35 cellular contexts compared by ENCODE assay signal in the genomic region with DNA sequence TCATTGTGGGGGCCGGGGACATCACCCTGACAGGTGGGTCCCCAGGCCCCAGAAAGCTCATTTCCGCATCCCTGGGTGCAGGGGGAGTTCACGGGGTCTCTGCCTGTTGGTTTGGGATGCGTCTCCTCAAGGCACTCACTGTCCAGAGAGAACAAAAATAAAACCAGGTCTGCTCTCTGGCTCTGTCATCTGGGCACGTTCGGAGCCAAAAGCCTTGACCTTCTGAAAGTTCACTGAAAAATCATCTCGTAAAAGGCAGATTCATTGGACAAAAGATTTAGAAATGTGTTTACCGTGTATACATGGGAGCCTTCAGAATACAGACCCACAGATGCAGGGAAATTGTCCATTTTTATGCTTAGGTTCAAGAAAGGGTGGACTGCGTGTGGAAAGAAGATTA. TPM values are rescaled to one million over a fixed set of nuclear protein-coding genes. Genes with fewer than 3 reads are reported as not detected.
DNase-seq lines count a peak whose midpoint lies in the region; ATAC-seq and TF ChIP-seq lines count a peak whose summit lies in the region.
"Had no signal": no experiment of that assay in that cellular context is flagged by ENCODE, and none has a peak within 500 bp of the region (broad histone marks: within the 10 kb centered on the region; RNA-seq: fewer than 3 reads in every experiment).

No MANE protein-coding gene starts in this region.

- TF ChIP-seq POLR2A in esophagus muscularis mucosa (IDR thresholded peaks at IDR 0.05; ENCODE audit: low read depth) (no peak), vagina (IDR thresholded peaks at IDR 0.05) (no peak), gastroesophageal sphincter (IDR thresholded peaks at IDR 0.05) (no peak)

- DNase-seq in Right ventricle myocardium superior: no peak
- no peak for DNase-seq in cardiac septum (ENCODE audit: low spot score)
- DNase-seq in esophagus muscularis mucosa (ENCODE audit: extremely low spot score): no peak
- DNase-seq in vagina (ENCODE audit: extremely low spot score in 2 of 2): no peak
- DNase-seq in stimulated activated naive CD8-positive, alpha-beta T cell treated with anti-CD3 and anti-CD28 coated beads, Interleukin-15, Interleukin-2, amounts not matched to agents 100 U/mL and 50 U/mL, for 24 hours: no peak
- DNase-seq in activated naive CD4-positive, alpha-beta T cell treated with anti-CD3 and anti-CD28 coated beads, Interleukin-2, amount 50 U/mL, for 16 hours: no peak
- DNase-seq: activated CD4-positive, alpha-beta T cell treated with anti-CD3 and anti-CD28 coated beads for 36 hours; activated CD8-positive, alpha-beta memory T cell treated with anti-CD3 and anti-CD28 coated beads, Interleukin-2, amount 50 U/mL, for 48 hours; activated CD8-positive, alpha-beta T cell treated with anti-CD3 and anti-CD28 coated beads for 36 hours; activated naive CD4-positive, alpha-beta T cell treated with Interleukin-2 at 50 U/mL for 16 hours; CD4-positive, alpha-beta memory T cell; effector CD8-positive, alpha-beta T cell; GOT3; KG1; MG63; midbrain; NCI-H2029 treated with DMSO at 0.1 percent for 48 hours; NCI-H2227 treated with DMSO at 0.1 percent for 48 hours; NCI-H526; NK-92 treated with Interleukin-12 subunit alpha and Interleukin-12 subunit beta, amount 100 ng/mL, for 24 hours; PC-3; SHP77; stimulated activated naive CD4-positive, alpha-beta T cell; T-helper 2 cell had no signal

- no peaks in the 10 kb centered on the region for H3K36me3 ChIP-seq in esophagus muscularis mucosa
- peaks cover 26% of the 10 kb centered on the region for H3K36me3 ChIP-seq in mucosa of stomach (ENCODE audit: control insufficient read depth, insufficient read depth, low read length)
- no peaks in the 10 kb centered on the region for H3K36me3 ChIP-seq in vagina
- no peaks in the 10 kb centered on the region for H3K36me3 ChIP-seq in gastroesophageal sphincter
- H3K36me3 ChIP-seq: MG63, suprapubic skin had no signal

- H3K9ac ChIP-seq in mucosa of stomach (ENCODE audit: low read length): peak overlapping the region; percentile 30

- H3K4me1 ChIP-seq in esophagus muscularis mucosa (peaks cover 30 to 40% (median 34%) of the 10 kb centered on the region in 4 donors), mucosa of stomach (ENCODE audit: control insufficient read depth, insufficient read depth, low read length) (peaks cover 56% of the 10 kb centered on the region), vagina (peaks cover 61% of the 10 kb centered on the region), gastroesophageal sphincter (peaks cover 0 to 46% (median 5%) of the 10 kb centered on the region in 3 donors)

- no peaks in the 10 kb centered on the region for H3K27me3 ChIP-seq in esophagus muscularis mucosa
- no peaks in the 10 kb centered on the region for H3K27me3 ChIP-seq in mucosa of stomach (ENCODE audit: control insufficient read depth, insufficient read depth, low read length)
- no peaks in the 10 kb centered on the region for H3K27me3 ChIP-seq in vagina
- H3K27me3 ChIP-seq in gastroesophageal sphincter: no peaks in the 10 kb centered on the region
- H3K27me3 ChIP-seq: MG63, suprapubic skin had no signal

- H3K27ac ChIP-seq in esophagus muscularis mucosa (replicated peaks in 1 of 4) (peak overlapping the region in 3 of 4 donors; percentile 32 to 53 (median 48)), vagina (peak overlapping the region; percentile 88), gastroesophageal sphincter (peak overlapping the region in 2 of 4 donors; percentile 37 to 57)
- H3K27ac ChIP-seq: HL-60, suprapubic skin had no signal

- H3K9me3 ChIP-seq in esophagus muscularis mucosa (no peaks in the 10 kb centered on the region), mucosa of stomach (ENCODE audit: control insufficient read depth, low read length) (no peaks in the 10 kb centered on the region), vagina (no peaks in the 10 kb centered on the region), gastroesophageal sphincter (no peaks in the 10 kb centered on the region)
- H3K9me3 ChIP-seq: MG63, suprapubic skin had no signal

- H3K4me3 ChIP-seq in esophagus muscularis mucosa (no peak overlapping the region), mucosa of stomach (ENCODE audit: low read length) (no peak overlapping the region), vagina (no peak overlapping the region), gastroesophageal sphincter (no peak overlapping the region)
- H3K4me3 ChIP-seq: MG63, smooth muscle cell, suprapubic skin had no signal

- no peak for TF ChIP-seq CTCF in esophagus muscularis mucosa (IDR thresholded peaks at IDR 0.05)
- TF ChIP-seq CTCF in vagina (IDR thresholded peaks at IDR 0.05): no peak
- no peak for TF ChIP-seq CTCF in gastroesophageal sphincter (IDR thresholded peaks at IDR 0.05)

- ATAC-seq in Right ventricle myocardium superior (ENCODE audit: poor library complexity) (peak; percentile 45), gastroesophageal sphincter (no peak)
- ATAC-seq in stimulated activated naive CD8-positive, alpha-beta T cell treated with anti-CD3 and anti-CD28 coated beads, Interleukin-15, Interleukin-2, amounts not matched to agents 100 U/mL and 50 U/mL, for 24 hours: no peak
- ATAC-seq: naive thymus-derived CD4-positive, alpha-beta T cell; PC-3 had no signal

- 76% methylated on average over 9 of the region's 9 CpGs for WGBS in esophagus muscularis mucosa
- 67 to 75% methylated on average over 4 to 5 of the region's 9 CpGs for WGBS in gastroesophageal sphincter (ENCODE audit: low coverage in 1 of 2), 2 donors

- no peak for TF ChIP-seq EP300 in esophagus muscularis mucosa (IDR thresholded peaks at IDR 0.05)
- no peak for TF ChIP-seq EP300 in gastroesophageal sphincter (IDR thresholded peaks at IDR 0.05)

- intact Hi-C loops in Right ventricle myocardium superior (cut with DNase I) (loop anchor here (2.0 kb wide), 1 partner anchor 59 kb away; no protein-coding TSS in a partner anchor), cardiac septum (cut with DNase I) (loop anchor here (5.0 to 10.0 kb wide), 3 partner anchors 159 to 386 kb away; no protein-coding TSS in a partner anchor), esophagus muscularis mucosa (cut with DNase I) (loop anchor here (1.0 to 10.0 kb wide), 3 partner anchors 59 to 231 kb away; no protein-coding TSS in a partner anchor), vagina (cut with DNase I) (loop anchor here (2.0 to 10.0 kb wide), 2 partner anchors 59 to 231 kb away; no protein-coding TSS in a partner anchor)

RNA-seq across cellular contexts. Expression of gene MLPH, which starts 26.6 kb away (rescaled TPM):
- total RNA-seq in Right ventricle myocardium superior: 80.9 TPM
- total RNA-seq in cardiac septum: 15.7 TPM
- total RNA-seq in esophagus muscularis mucosa: 1 to 10 TPM; 5.3 to 8.7 (median 7.8) TPM
- total RNA-seq in vagina: 34.6 TPM
- 10 to 100 TPM in 2 of 4 donors, 1 to 10 TPM in 2; 1.8 to 13.8 (median 10.8) TPM for total RNA-seq in gastroesophageal sphincter
- total RNA-seq: activated CD8-positive, alpha-beta T cell treated with anti-CD3 and anti-CD28 coated beads for 36 hours; activated T-helper 1 cell treated with anti-CD3 and anti-CD28 coated beads, Interleukin-12 subunit alpha, Interleukin-12 subunit beta, Interleukin-2, Interleukin-4 antibody, amounts not matched to agents 30 ng/mL and 10 ng/mL and 1 ng/mL, durations not matched to agents 14 hours and 24 hours and 36 hours; CD4-positive, alpha-beta memory T cell; naive thymus-derived CD4-positive, alpha-beta T cell had no signal

RNA-seq across cellular contexts. Expression of gene PRLH, which starts 52.7 kb away (rescaled TPM):
- total RNA-seq in Right ventricle myocardium superior: not detected
- total RNA-seq in cardiac septum: not detected
- not detected for total RNA-seq in esophagus muscularis mucosa
- total RNA-seq in vagina: not detected
- total RNA-seq in gastroesophageal sphincter: not detected
- total RNA-seq: activated CD4-positive, alpha-beta T cell treated with anti-CD3 and anti-CD28 coated beads for 36 hours; activated CD8-positive, alpha-beta T cell treated with anti-CD3 and anti-CD28 coated beads for 36 hours; activated T-helper 1 cell treated with anti-CD3 and anti-CD28 coated beads, Interleukin-12 subunit alpha, Interleukin-12 subunit beta, Interleukin-2, Interleukin-4 antibody, amounts not matched to agents 30 ng/mL and 10 ng/mL and 1 ng/mL, durations not matched to agents 14 hours and 24 hours and 36 hours; CD4-positive, alpha-beta memory T cell; Daoy; glomerular endothelial cell; lower leg skin; naive thymus-derived CD4-positive, alpha-beta T cell; PC-3; smooth muscle cell; suprapubic skin; ureter had no signal
